Comparison of ENCODE assay signal across 1 cellular context in the genomic region with DNA sequence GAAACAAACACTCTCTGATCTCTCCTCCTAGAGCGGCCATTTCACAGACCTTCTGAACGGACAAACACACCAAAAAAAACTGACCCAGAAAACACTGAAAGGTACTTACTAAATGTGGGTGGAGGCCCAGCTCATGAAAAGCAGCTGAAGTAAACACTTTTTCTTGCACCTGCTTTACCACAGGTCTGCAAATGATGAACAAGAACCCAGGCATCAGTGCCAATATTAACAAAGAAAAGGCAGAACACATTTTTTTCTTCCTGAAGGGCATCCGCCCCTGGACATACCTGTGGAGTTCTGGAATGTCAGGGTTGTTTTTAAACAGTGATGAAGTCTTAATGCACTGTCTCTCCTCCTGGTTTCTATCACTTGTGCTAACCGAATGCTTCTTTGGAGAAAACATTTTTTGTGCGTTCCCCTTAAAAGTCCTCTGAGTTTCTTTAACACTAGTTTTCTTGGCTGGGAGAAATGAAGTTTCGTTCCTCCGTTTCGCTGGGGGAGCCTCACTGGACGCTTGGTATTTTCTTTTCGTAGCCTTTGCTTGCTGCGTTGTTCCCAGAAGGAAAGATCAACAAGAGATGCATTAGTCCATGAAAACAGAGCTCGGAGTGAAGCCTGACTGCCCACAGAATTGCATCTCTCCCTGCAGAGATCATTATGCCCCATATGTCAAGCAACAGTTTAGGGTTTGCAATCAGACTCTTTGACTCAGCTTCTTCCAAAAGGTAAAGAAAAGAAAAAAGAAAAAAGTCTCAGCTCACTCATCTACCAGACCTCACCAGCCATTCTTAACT.
TF ChIP-seq lines count a peak whose summit lies in the region.

No MANE protein-coding gene starts in this region.

TF ChIP-seq in WTC11, 78 proteins besides CTCF, POLR2A, EP300 and RAD21 (continued from another document):
- TF ChIP-seq, protein P1, sequence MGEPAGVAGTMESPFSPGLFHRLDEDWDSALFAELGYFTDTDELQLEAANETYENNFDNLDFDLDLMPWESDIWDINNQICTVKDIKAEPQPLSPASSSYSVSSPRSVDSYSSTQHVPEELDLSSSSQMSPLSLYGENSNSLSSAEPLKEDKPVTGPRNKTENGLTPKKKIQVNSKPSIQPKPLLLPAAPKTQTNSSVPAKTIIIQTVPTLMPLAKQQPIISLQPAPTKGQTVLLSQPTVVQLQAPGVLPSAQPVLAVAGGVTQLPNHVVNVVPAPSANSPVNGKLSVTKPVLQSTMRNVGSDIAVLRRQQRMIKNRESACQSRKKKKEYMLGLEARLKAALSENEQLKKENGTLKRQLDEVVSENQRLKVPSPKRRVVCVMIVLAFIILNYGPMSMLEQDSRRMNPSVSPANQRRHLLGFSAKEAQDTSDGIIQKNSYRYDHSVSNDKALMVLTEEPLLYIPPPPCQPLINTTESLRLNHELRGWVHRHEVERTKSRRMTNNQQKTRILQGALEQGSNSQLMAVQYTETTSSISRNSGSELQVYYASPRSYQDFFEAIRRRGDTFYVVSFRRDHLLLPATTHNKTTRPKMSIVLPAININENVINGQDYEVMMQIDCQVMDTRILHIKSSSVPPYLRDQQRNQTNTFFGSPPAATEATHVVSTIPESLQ (CRISPR knock-in tag; IDR thresholded peaks at IDR 0.05) = no peak
- TF ChIP-seq KAT7 (CRISPR knock-in tag; IDR thresholded peaks at IDR 0.05; ENCODE audit: borderline replicate concordance) (no peak), RELA (CRISPR knock-in tag; IDR thresholded peaks at IDR 0.05; ENCODE audit: borderline replicate concordance) (no peak)
